Comparison of ENCODE assay signal across 23 cellular contexts in genomic region chr2:78145997-78146722, GRCh38.
"Had no signal": no experiment of that assay in that cellular context is flagged by ENCODE, and none has a peak within 500 bp of the region (broad histone marks: within the 10 kb centered on the region; RNA-seq: fewer than 3 reads in every experiment).

No MANE protein-coding gene starts in this region.

- H3K4me3 Mint-ChIP-seq: natural killer cell, neural crest cell had no signal

- H3K4me1 ChIP-seq: heart left ventricle, parathyroid adenoma, prostate gland, sigmoid colon, stomach, transverse colon, uterus had no signal

- H3K27me3 ChIP-seq: dorsolateral prefrontal cortex, heart left ventricle, sigmoid colon, stomach, transverse colon, uterus had no signal

- H3K4me1 Mint-ChIP-seq: natural killer cell, neural crest cell had no signal

- H3K4me3 ChIP-seq: dorsolateral prefrontal cortex, heart left ventricle, mucosa of descending colon, prostate gland, sigmoid colon, skin epidermis, stomach, thoracic aorta, transverse colon, uterus had no signal

- H3K36me3 ChIP-seq: heart left ventricle, prostate gland, sigmoid colon, stomach, thoracic aorta, transverse colon, uterus had no signal

- DNase-seq: central memory CD4-positive, alpha-beta T cell; cortex of kidney; dorsolateral prefrontal cortex; effector CD8-positive, alpha-beta T cell; foreskin melanocyte; hippocampal formation; kidney glomerular epithelial cell; mammary epithelial cell; mucosa of descending colon; natural killer cell; nucleus accumbens; sigmoid colon; stimulated activated CD4-positive, alpha-beta T cell treated with anti-CD3 and anti-CD28 coated beads, Interleukin-2, amount 100 ng/mL, for 48 hours; stomach; substantia nigra; transverse colon; uterus had no signal

- H3K27ac Mint-ChIP-seq: natural killer cell had no signal

- H3K9me3 ChIP-seq: heart left ventricle, mucosa of descending colon, prostate gland, sigmoid colon, thoracic aorta, transverse colon, uterus had no signal

- H3K9me3 Mint-ChIP-seq: neural crest cell had no signal

- ATAC-seq: mucosa of descending colon, natural killer cell had no signal

- H3K9ac ChIP-seq: parathyroid adenoma had no signal

- H3K27ac ChIP-seq: dorsolateral prefrontal cortex, heart left ventricle, parathyroid adenoma, prostate gland, sigmoid colon, skin epidermis, stomach, thoracic aorta, transverse colon, uterus had no signal

- H3K36me3 Mint-ChIP-seq: natural killer cell had no signal
